ENCODE assay signal across 9 cellular contexts in the genomic region with DNA sequence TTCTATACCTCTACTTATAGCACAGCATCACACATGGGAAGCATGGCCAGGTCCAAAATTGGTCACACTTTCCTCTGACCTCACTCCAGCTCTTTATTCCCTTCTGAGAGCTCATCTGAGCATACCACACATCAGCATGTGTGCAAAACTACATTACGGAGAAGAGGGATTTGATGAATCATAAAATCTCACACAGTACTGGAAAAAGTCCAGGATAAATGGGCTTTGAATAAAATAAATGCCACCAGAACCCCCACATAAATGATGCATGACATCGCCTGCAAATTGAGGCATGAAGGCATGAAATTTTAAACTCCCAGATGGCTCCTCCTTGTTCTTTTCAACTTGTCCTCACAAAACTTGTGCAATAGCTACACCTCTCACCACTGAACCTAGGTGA.
"Had no signal": no experiment of that assay in that cellular context is flagged by ENCODE, and none has a peak within 500 bp of the region (broad histone marks: within the 10 kb centered on the region; RNA-seq: fewer than 3 reads in every experiment).

No MANE protein-coding gene starts in this region.

- H3K4me3 Mint-ChIP-seq: IgD-negative memory B cell had no signal

- FAIRE-seq: HepG2 had no signal

- H3K9me3 ChIP-seq: HAP-1 had no signal

- H3K9ac ChIP-seq: GM23248, KMS-11 had no signal

- ATAC-seq: HCT116, HepG2 had no signal

- H3K4me2 ChIP-seq: KMS-11 had no signal

- H3K27ac Mint-ChIP-seq: IgD-negative memory B cell had no signal

- H3K36me3 ChIP-seq: HAP-1 had no signal

- H3K4me3 ChIP-seq: GM23248, HAP-1 had no signal

- H3K27me3 Mint-ChIP-seq: IgD-negative memory B cell had no signal

- H2AFZ ChIP-seq: GM23248 had no signal

- DNase-seq: GM23248, GOT3, H7, KBM-7 had no signal

- H3K4me1 ChIP-seq: HAP-1 had no signal

- H3K27ac ChIP-seq: GM23248, KMS-11 had no signal
